ENCODE assay signal across 21 cellular contexts in the genomic region with DNA sequence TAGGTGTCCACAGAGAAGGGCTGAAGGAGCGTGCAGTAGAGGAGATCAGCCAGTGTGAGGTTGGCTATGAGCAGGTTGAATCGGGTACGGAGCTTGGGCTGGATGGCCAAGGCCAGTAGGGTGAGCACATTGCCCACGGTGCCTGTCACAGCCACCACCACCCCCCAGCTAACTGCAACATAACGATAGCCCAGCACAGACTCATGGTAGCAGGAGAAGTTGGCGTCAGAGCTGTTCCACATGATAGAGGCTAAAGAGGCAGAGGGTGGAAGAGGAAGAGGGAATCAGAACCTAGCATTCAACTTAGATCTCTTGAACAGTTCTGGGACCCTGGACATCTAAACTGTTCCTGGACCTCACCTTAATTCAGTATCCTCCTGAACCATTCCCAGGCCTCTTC. TPM values are rescaled to one million over a fixed set of nuclear protein-coding genes. Genes with fewer than 3 reads are reported as not detected.
A peak's percentile ranks its signal among the peaks of the same experiment; 100 is the strongest.
DNase-seq lines count a peak whose midpoint lies in the region; ATAC-seq and TF ChIP-seq lines count a peak whose summit lies in the region.
"Had no signal": no experiment of that assay in that cellular context is flagged by ENCODE, and none has a peak within 500 bp of the region (broad histone marks: within the 10 kb centered on the region; RNA-seq: fewer than 3 reads in every experiment).

No MANE protein-coding gene starts in this region.

- no peak overlapping the region for H3K9ac ChIP-seq in mesendoderm (ENCODE audit: low read length)

- WGBS in mesendoderm (ENCODE audit: extremely low coverage, insufficient coverage, low lambda C conversion rate) = no CpG with 5 or more reads among the region's 6 CpGs

- peaks cover 35% of the 10 kb centered on the region for H3K4me1 Mint-ChIP-seq in T-helper 2 cell treated with Interferon-gamma antibody and Interleukin-4, amounts not matched to agents 5 μg/mL and 100 μg/mL, for 36 hours (ENCODE audit: low read depth)
- H3K4me1 Mint-ChIP-seq in T-helper 17 cell = peaks cover 29% of the 10 kb centered on the region

- H3K4me1 ChIP-seq in mesendoderm (ENCODE audit: control insufficient read depth, low read depth, low read length) = peaks cover 2% of the 10 kb centered on the region

- H3K27me3 ChIP-seq in mesendoderm (ENCODE audit: insufficient read depth, low read length, poor library complexity) = no peaks in the 10 kb centered on the region

- no peaks in the 10 kb centered on the region for H3K36me3 Mint-ChIP-seq in T-helper 2 cell treated with Interferon-gamma antibody and Interleukin-4, amounts not matched to agents 5 μg/mL and 100 μg/mL, for 36 hours (ENCODE audit: low read depth)
- H3K36me3 Mint-ChIP-seq in T-helper 17 cell (ENCODE audit: low read depth) = no peaks in the 10 kb centered on the region
- H3K36me3 Mint-ChIP-seq: T-cell had no signal

- peak overlapping the region; percentile 3 for H3K56ac ChIP-seq in mesendoderm (ENCODE audit: low read length)

- no peak overlapping the region for H3K4me2 ChIP-seq in mesendoderm (ENCODE audit: low read length)

- no peak overlapping the region for H4K5ac ChIP-seq in mesendoderm (ENCODE audit: low read length)

- peak overlapping the region; percentile 41 for H3K4me3 ChIP-seq in GM12875 (ENCODE audit: low read depth, low read length)
- H3K4me3 ChIP-seq in mesendoderm (ENCODE audit: low read length) = no peak overlapping the region
- H3K4me3 ChIP-seq: lung had no signal

- no peak for TF ChIP-seq CTCF in GM12875 (IDR thresholded peaks at IDR 0.05; ENCODE audit: borderline replicate concordance, insufficient read depth, low read depth, low read length)

- no peak overlapping the region for H3K18ac ChIP-seq in mesendoderm (ENCODE audit: low read length)

- no peak overlapping the region for H3K4ac ChIP-seq in mesendoderm (ENCODE audit: low read depth, low read length)

- H3K4me3 Mint-ChIP-seq in T-helper 2 cell treated with Interferon-gamma antibody and Interleukin-4, amounts not matched to agents 5 μg/mL and 100 μg/mL, for 36 hours = peak overlapping the region; percentile 59
- peak overlapping the region; percentile 81 for H3K4me3 Mint-ChIP-seq in T-helper 17 cell
- H3K4me3 Mint-ChIP-seq: H9 had no signal

- H2BK15ac ChIP-seq in mesendoderm (replicated peaks; ENCODE audit: low read depth) = no peak overlapping the region

- H3K27ac ChIP-seq in mesendoderm (ENCODE audit: low read depth, low read length) = no peak overlapping the region

- no peaks in the 10 kb centered on the region for H3K79me1 ChIP-seq in mesendoderm (ENCODE audit: low read length)

- no peaks in the 10 kb centered on the region for H3K79me2 ChIP-seq in mesendoderm (ENCODE audit: control insufficient read depth, insufficient read depth, low read length)

- no peak for DNase-seq in T-helper 2 cell treated with Interferon-gamma antibody and Interleukin-4, amounts not matched to agents 5 μg/mL and 100 μg/mL, for 36 hours (ENCODE audit: low spot score)
- no peak for DNase-seq in T-helper 2 cell
- DNase-seq in T-helper 17 cell = no peak
- no peak for DNase-seq in mesendoderm
- DNase-seq in mesenteric fat pad (ENCODE audit: low spot score) = no peak
- DNase-seq in NCI-H526 (lab: John Stamatoyannopoulos, UW) = no peak
- DNase-seq: H9, NCI-H1105, NCI-H2029, NCI-H345, NCI-H82, PC-3, SHP77 treated with DMSO at 0.1 percent for 48 hours, T-cell had no signal

- no peak overlapping the region for H2BK120ac ChIP-seq in mesendoderm (ENCODE audit: low read depth, low read length)

- no peak overlapping the region for H2AK5ac ChIP-seq in mesendoderm (ENCODE audit: low read length)

- H2BK5ac ChIP-seq in mesendoderm (ENCODE audit: low read length) = no peak overlapping the region

- H3K23ac ChIP-seq in mesendoderm (ENCODE audit: low read length) = no peak overlapping the region

- H3K27me3 Mint-ChIP-seq in T-helper 2 cell treated with Interferon-gamma antibody and Interleukin-4, amounts not matched to agents 5 μg/mL and 100 μg/mL, for 36 hours (ENCODE audit: low read depth) = peaks cover 3% of the 10 kb centered on the region
- H3K27me3 Mint-ChIP-seq in T-helper 17 cell = no peaks in the 10 kb centered on the region
- H3K27me3 Mint-ChIP-seq: T-cell had no signal

- ATAC-seq in T-helper 17 cell (no peak), GM21360 (IDR thresholded peaks at IDR 0.05; ENCODE audit: unreplicated experiment) (no peak)
- ATAC-seq: PC-3, right cardiac atrium had no signal

- H3K9me3 Mint-ChIP-seq in T-helper 2 cell treated with Interferon-gamma antibody and Interleukin-4, amounts not matched to agents 5 μg/mL and 100 μg/mL, for 36 hours = no peaks in the 10 kb centered on the region
- H3K9me3 Mint-ChIP-seq: H9, T-cell had no signal

- no peak overlapping the region for H3K27ac Mint-ChIP-seq in T-helper 2 cell treated with Interferon-gamma antibody and Interleukin-4, amounts not matched to agents 5 μg/mL and 100 μg/mL, for 36 hours
- peak overlapping the region; percentile 94 for H3K27ac Mint-ChIP-seq in T-helper 17 cell
- H3K27ac Mint-ChIP-seq: H9 had no signal

- no peaks in the 10 kb centered on the region for H3K9me3 ChIP-seq in T-helper 17 cell (ENCODE audit: control insufficient read depth, low read length, poor library complexity, severe bottlenecking)

- H4K8ac ChIP-seq in mesendoderm (ENCODE audit: low read depth, low read length) = no peak overlapping the region

- H3K36me3 ChIP-seq in mesendoderm (ENCODE audit: control insufficient read depth, insufficient read depth, low read length) = no peaks in the 10 kb centered on the region

RNA-seq across cellular contexts. Expression of a gene that starts 0.7 kb away (rescaled TPM):
- total RNA-seq in T-helper 17 cell = under 1 TPM; 0.57 to 0.99 TPM
- polyA plus RNA-seq in mesendoderm (2013, experiment 1 of 2) = not detected
- not detected for polyA plus RNA-seq in mesendoderm (2013, experiment 2 of 2)
- total RNA-seq in mesenteric fat pad = 2.3 TPM
- total RNA-seq: A172, H9, kidney epithelial cell, osteocyte, PC-3, T-cell had no signal

RNA-seq across cellular contexts. Expression of a gene that starts 20.9 kb away (rescaled TPM):
- total RNA-seq in T-helper 17 cell (1 to 10 TPM; 3.4 to 5.7 TPM), mesenteric fat pad (31.9 TPM)
- polyA plus RNA-seq in mesendoderm (2013, experiment 1 of 2) = 6.6 TPM
- 6.0 TPM for polyA plus RNA-seq in mesendoderm (2013, experiment 2 of 2)

RNA-seq across cellular contexts. Expression of a gene that starts 38.7 kb away (rescaled TPM):
- 10 to 100 TPM; 58.6 to 63.3 TPM for total RNA-seq in T-helper 17 cell
- 105 TPM for polyA plus RNA-seq in mesendoderm (2013, experiment 1 of 2)
- 99.7 TPM for polyA plus RNA-seq in mesendoderm (2013, experiment 2 of 2)
- 93.8 TPM for total RNA-seq in mesenteric fat pad

RNA-seq across cellular contexts. Expression of a gene that starts 55.5 kb away (rescaled TPM):
- total RNA-seq in T-helper 17 cell (10 to 100 TPM; 61.6 to 71.4 TPM), mesenteric fat pad (125 TPM)
- polyA plus RNA-seq in mesendoderm (2013, experiment 1 of 2) = 39.8 TPM
- polyA plus RNA-seq in mesendoderm (2013, experiment 2 of 2) = 35.6 TPM
